In genomic region chr18:58891753-58892152, GRCh38 we compare ENCODE assay signal across 11 cellular contexts. TPM values are rescaled to one million over a fixed set of nuclear protein-coding genes. Genes with fewer than 3 reads are reported as not detected.
DNase-seq lines count a peak whose midpoint lies in the region; ATAC-seq and TF ChIP-seq lines count a peak whose summit lies in the region.
"Had no signal": no experiment of that assay in that cellular context is flagged by ENCODE, and none has a peak within 500 bp of the region (broad histone marks: within the 10 kb centered on the region; RNA-seq: fewer than 3 reads in every experiment).

No MANE protein-coding gene starts in this region.

- WGBS in heart right ventricle, 2 donors = 69 to 77% methylated on average over 4 of the region's 4 CpGs
- WGBS in aorta, 2 donors = 11 to 13% methylated on average over 4 of the region's 4 CpGs

- intact Hi-C loops in heart right ventricle (cut with DNase I) (no loop called here), left ventricle myocardium superior (cut with micrococcal nuclease) (no loop called here), dorsolateral prefrontal cortex (cut with DNase I) (no loop called here), aorta (cut with DNase I) (no loop called here)

- peaks cover 64% of the 10 kb centered on the region for H3K79me2 ChIP-seq in osteoblast (ENCODE audit: insufficient read depth, low read length)

- peak overlapping the region; percentile 39 for H2AFZ ChIP-seq in osteoblast (ENCODE audit: low read length)

- no peaks in the 10 kb centered on the region for H3K27me3 ChIP-seq in heart right ventricle
- no peaks in the 10 kb centered on the region for H3K27me3 ChIP-seq in dorsolateral prefrontal cortex
- H3K27me3 ChIP-seq in osteoblast (ENCODE audit: insufficient read depth, low read length) = no peaks in the 10 kb centered on the region
- H3K27me3 ChIP-seq in aorta (ENCODE audit: control insufficient read depth in 1 of 2, insufficient read depth in 2 of 2, low read length in 1 of 2) = no peaks in the 10 kb centered on the region

- H3K4me1 ChIP-seq in heart right ventricle (peaks cover 8 to 81% (median 62%) of the 10 kb centered on the region in 9 donors), osteoblast (ENCODE audit: insufficient read depth, low read length) (peaks cover 29% of the 10 kb centered on the region), aorta (ENCODE audit: control insufficient read depth in 1 of 2, insufficient read depth in 2 of 2, low read length in 2 of 2) (peaks cover 0 to 8% of the 10 kb centered on the region in 2 donors)

- peaks cover 0 to 29% (median 0%) of the 10 kb centered on the region in 9 donors for H3K36me3 ChIP-seq in heart right ventricle
- H3K36me3 ChIP-seq in osteoblast (ENCODE audit: insufficient read depth, low read length) = peaks cover 6% of the 10 kb centered on the region
- no peaks in the 10 kb centered on the region for H3K36me3 ChIP-seq in aorta (ENCODE audit: control insufficient read depth in 1 of 2, insufficient read depth in 2 of 2, low read length in 1 of 2)

- H3K4me3 ChIP-seq in heart right ventricle (peak overlapping the region in 5 of 10 donors; percentile 9 to 28 (median 23)), dorsolateral prefrontal cortex (peak overlapping the region in 39 of 59 donors; percentile 1 to 49 (median 25)), osteoblast (ENCODE audit: insufficient read depth, low read length) (peak overlapping the region; percentile 61), aorta (ENCODE audit: low read length in 2 of 2) (no peak overlapping the region)

- DNase-seq in heart right ventricle (no peak), left ventricle myocardium superior (no peak), dorsolateral prefrontal cortex (no peak), osteoblast (ENCODE audit: insufficient read length, low spot score, missing footprints) (no peak), aorta (no peak), globus pallidus (ENCODE audit: low spot score) (no peak)
- no peak for DNase-seq in effector CD8-positive, alpha-beta T cell (lab: John Stamatoyannopoulos, UW)
- DNase-seq: DMS53, H7, NCI-H2029 treated with DMSO at 0.1 percent for 48 hours had no signal

- TF ChIP-seq CTCF in heart right ventricle (IDR thresholded peaks at IDR 0.05) = no peak
- no peak for TF ChIP-seq CTCF in dorsolateral prefrontal cortex (IDR thresholded peaks at IDR 0.05 in 54 of 56, conservative IDR thresholded peaks at IDR 0.05 in 2 of 56; ENCODE audit: low read depth in 1 of 56, partially characterized antibody in 56 of 56)
- TF ChIP-seq CTCF in osteoblast (IDR thresholded peaks at IDR 0.05; ENCODE audit: extremely low read depth, low read depth, low read length) = no peak

- H3K4me2 ChIP-seq in osteoblast (ENCODE audit: insufficient read depth, low read length) = peak overlapping the region; percentile 88

- H4K20me1 ChIP-seq in osteoblast (ENCODE audit: insufficient read depth, low read length) = no peaks in the 10 kb centered on the region

- H3K9me3 ChIP-seq in heart right ventricle = no peaks in the 10 kb centered on the region
- H3K9me3 ChIP-seq in osteoblast (ENCODE audit: low read depth, low read length) = no peaks in the 10 kb centered on the region
- no peaks in the 10 kb centered on the region for H3K9me3 ChIP-seq in aorta (ENCODE audit: control insufficient read depth, low read length)

- H3K27ac ChIP-seq in heart right ventricle = peak overlapping the region in 9 of 10 donors; percentile 8 to 78 (median 57)
- H3K27ac ChIP-seq in dorsolateral prefrontal cortex = peak overlapping the region in 56 of 59 donors; percentile 7 to 82 (median 62)
- H3K27ac ChIP-seq in osteoblast (ENCODE audit: low read depth, low read length) = peak overlapping the region; percentile 60
- H3K27ac ChIP-seq in aorta (ENCODE audit: low read depth in 1 of 2, low read length in 2 of 2) = peak overlapping the region; percentile 83 to 92

- no peak for ATAC-seq in heart right ventricle
- no peak for ATAC-seq in left ventricle myocardium superior
- ATAC-seq in aorta (ENCODE audit: low FRiP score) = no peak
- ATAC-seq in GM19452 (IDR thresholded peaks at IDR 0.05; ENCODE audit: unreplicated experiment) = no peak

RNA-seq across cellular contexts. Expression of gene ZNF532, which starts 27.1 kb away (rescaled TPM):
- total RNA-seq in heart right ventricle (10 to 100 TPM; 53.4 to 71.4 (median 66.8) TPM), left ventricle myocardium superior (64.2 TPM), dorsolateral prefrontal cortex (100 to 1,000 TPM; 105 to 233 (median 146) TPM), osteoblast (49.6 and 51.6 TPM in 2 replicates), aorta (100 to 1,000 TPM; 183 to 194 TPM)
- polyA plus RNA-seq in heart right ventricle (10 to 100 TPM; 13.8 to 26.0 TPM), aorta (10 to 100 TPM; 19.3 to 43.4 TPM)

Comparison
In these comparisons a context has a peak if more than half of its experiments do, and no peak if none do; other contexts are left out.
1. H3K4me3 ChIP-seq: peak in dorsolateral prefrontal cortex (39 of 59) and osteoblast (single experiment); none in aorta (0 of 2).
2. Peak in every context shown above with its lines, with median percentiles within 50 percentile points of each other: H3K27ac ChIP-seq.